ENCODE assay signal across 8 cellular contexts in the genomic region with DNA sequence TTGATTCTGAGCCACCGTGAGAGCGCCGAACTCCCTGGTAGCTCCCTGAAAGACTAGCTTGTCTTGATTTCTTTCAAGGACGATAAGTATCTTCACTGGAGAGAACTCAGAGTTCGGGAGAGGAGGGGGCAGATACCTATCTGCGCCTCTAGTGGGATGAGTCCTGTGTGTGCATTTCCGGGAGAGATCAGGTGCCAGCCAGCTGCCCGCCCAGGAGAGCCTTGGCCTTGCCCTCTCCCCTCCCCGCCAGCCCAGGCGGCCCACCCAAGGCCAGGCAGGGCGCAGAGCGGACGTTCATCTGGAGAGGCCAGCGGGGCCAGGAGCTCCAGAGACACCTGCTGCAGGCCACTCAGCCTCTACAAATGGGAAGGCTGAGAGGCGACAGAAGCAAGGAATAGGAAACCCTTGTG. TPM values are rescaled to one million over a fixed set of nuclear protein-coding genes. Genes with fewer than 3 reads are reported as not detected.
DNase-seq lines count a peak whose midpoint lies in the region; ATAC-seq and TF ChIP-seq lines count a peak whose summit lies in the region.

No MANE protein-coding gene starts in this region.

- peak overlapping the region; percentile 23 for H3K9ac ChIP-seq in SK-N-MC (ENCODE audit: insufficient read length)

- TF ChIP-seq EP300 in gastroesophageal sphincter (IDR thresholded peaks at IDR 0.05): no peak

- H3K27me3 ChIP-seq in gastroesophageal sphincter: no peaks in the 10 kb centered on the region

- peak; percentile 60 to 87 (median 65) for DNase-seq in NCI-H1417 (lab: John Stamatoyannopoulos, UW)
- DNase-seq in NCI-H1417 treated with DMSO at 0.1 percent for 48 hours (lab: John Stamatoyannopoulos, UW): no peak
- no peak for DNase-seq in SK-N-MC (ENCODE audit: low read depth, low spot score)
- DNase-seq in renal cortical epithelial cell (ENCODE audit: low read depth): peak; percentile 58
- DNase-seq in T1000 (lab: John Stamatoyannopoulos, UW): no peak

- ATAC-seq in gastroesophageal sphincter (no peak), HG02938 (IDR thresholded peaks at IDR 0.05; ENCODE audit: unreplicated experiment) (no peak), HG02759 (IDR thresholded peaks at IDR 0.05; ENCODE audit: unreplicated experiment) (no peak)

- TF ChIP-seq POLR2A in gastroesophageal sphincter (IDR thresholded peaks at IDR 0.05): peak in 1 of 2 donors; percentile 18

- H3K27ac ChIP-seq in SK-N-MC: no peak overlapping the region
- peak overlapping the region; percentile 92 to 100 (median 98) for H3K27ac ChIP-seq in gastroesophageal sphincter

- peak in 1 of 4 experiments; percentile 23 for TF ChIP-seq CTCF in gastroesophageal sphincter (IDR thresholded peaks at IDR 0.05)

- no peaks in the 10 kb centered on the region for H3K36me3 ChIP-seq in SK-N-MC (ENCODE audit: insufficient read depth, low read length)
- no peaks in the 10 kb centered on the region for H3K36me3 ChIP-seq in gastroesophageal sphincter

- H3K9me3 ChIP-seq in SK-N-MC (ENCODE audit: low read depth, low read length): no peaks in the 10 kb centered on the region
- H3K9me3 ChIP-seq in gastroesophageal sphincter: no peaks in the 10 kb centered on the region

- peaks cover 15 to 82% (median 62%) of the 10 kb centered on the region in 3 donors for H3K4me1 ChIP-seq in gastroesophageal sphincter

- H3K4me3 ChIP-seq in SK-N-MC (peak overlapping the region; percentile 88), gastroesophageal sphincter (peak overlapping the region; percentile 78 to 100)

- WGBS in gastroesophageal sphincter (ENCODE audit: low coverage in 1 of 2), 2 donors: no CpG with 5 or more reads among the region's 15 CpGs

RNA-seq across cellular contexts. Expression of gene CD9, which starts 1.0 kb away (rescaled TPM):
- total RNA-seq in gastroesophageal sphincter (100 to 1,000 TPM; 379 to 558 (median 468) TPM), renal cortical epithelial cell (333 and 1,067 TPM in 2 replicates)

Comparison
In these comparisons a context has a peak if more than half of its experiments do, and no peak if none do; other contexts are left out.
1. DNase-seq: peak in NCI-H1417 (3 of 3) and renal cortical epithelial cell (single experiment); none in NCI-H1417 treated with DMSO at 0.1 percent for 48 hours (single experiment), SK-N-MC (single experiment) and T1000 (single experiment).